In the genomic region with DNA sequence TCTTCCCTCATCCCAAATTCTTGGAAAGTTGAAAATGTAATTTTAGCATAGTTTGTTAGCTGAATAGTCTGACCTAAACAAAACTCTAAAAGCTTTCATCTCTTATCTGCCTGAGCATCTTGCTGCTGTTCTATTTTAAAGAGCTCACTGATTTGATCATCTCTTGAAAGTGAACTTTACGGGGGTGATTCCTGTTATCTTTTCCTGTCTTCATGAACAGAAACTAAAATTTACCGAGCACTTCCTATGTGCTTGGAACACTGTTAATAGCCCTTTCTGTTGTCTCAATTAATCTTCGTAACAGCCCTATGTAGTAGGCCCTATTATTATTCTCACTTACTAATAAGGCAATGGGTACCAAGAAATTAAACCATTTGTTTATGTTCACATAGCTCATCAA, we compare ENCODE assay signal across 1 cellular context.
TF ChIP-seq lines count a peak whose summit lies in the region.

No MANE protein-coding gene starts in this region.

TF ChIP-seq in HepG2, 621 proteins besides CTCF, POLR2A, EP300 and RAD21 (continued from another document):
- TF ChIP-seq, protein P1, sequence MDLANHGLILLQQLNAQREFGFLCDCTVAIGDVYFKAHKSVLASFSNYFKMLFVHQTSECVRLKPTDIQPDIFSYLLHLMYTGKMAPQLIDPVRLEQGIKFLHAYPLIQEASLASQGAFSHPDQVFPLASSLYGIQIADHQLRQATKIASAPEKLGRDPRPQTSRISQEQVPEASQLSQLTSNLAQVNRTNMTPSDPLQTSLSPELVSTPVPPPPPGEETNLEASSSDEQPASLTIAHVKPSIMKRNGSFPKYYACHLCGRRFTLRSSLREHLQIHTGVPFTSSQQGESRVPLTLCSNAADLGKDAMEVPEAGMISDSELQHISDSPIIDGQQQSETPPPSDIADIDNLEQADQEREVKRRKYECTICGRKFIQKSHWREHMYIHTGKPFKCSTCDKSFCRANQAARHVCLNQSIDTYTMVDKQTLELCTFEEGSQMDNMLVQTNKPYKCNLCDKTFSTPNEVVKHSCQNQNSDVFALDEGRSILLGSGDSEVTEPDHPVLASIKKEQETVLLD (CRISPR knock-in tag; IDR thresholded peaks at IDR 0.05; ENCODE audit: low read depth) = no peak
- no peak for TF ChIP-seq TEAD2 (CRISPR knock-in tag; IDR thresholded peaks at IDR 0.05)
- TF ChIP-seq ZNF792 (CRISPR knock-in tag; IDR thresholded peaks at IDR 0.05) = no peak
- TF ChIP-seq CREB1 (IDR thresholded peaks at IDR 0.05) = no peak
- TF ChIP-seq CREB1 (CRISPR knock-in tag; IDR thresholded peaks at IDR 0.05) = no peak
TF ChIP-seq in HepG2: peak in this region for 0.
